ENCODE assay signal across 8 cellular contexts in genomic region chr2:218009191-218010114, GRCh38. TPM values are rescaled to one million over a fixed set of nuclear protein-coding genes. Genes with fewer than 3 reads are reported as not detected.
DNase-seq lines count a peak whose midpoint lies in the region; ATAC-seq and TF ChIP-seq lines count a peak whose summit lies in the region.

No MANE protein-coding gene starts in this region.

- WGBS in GM23248 (ENCODE audit: low coverage in 1 of 2, low lambda C conversion rate in 2 of 2, missing lambda C conversion rate in 2 of 2), 2 experiments, result 4 to 7% methylated on average over 18 to 31 of the region's 31 CpGs

- H3K79me2 ChIP-seq in GM23248 (ENCODE audit: insufficient read depth), result peaks cover 30% of the 10 kb centered on the region; the same call in 1 of the 2 replicates

- in situ Hi-C loops in GM23248 (cut with MboI), result no loop called here

- no peak overlapping the region for H3K27ac ChIP-seq in GM23248
- no peak overlapping the region for H3K27ac ChIP-seq in rectal smooth muscle tissue (ENCODE audit: low read depth, low read length)

- H3K4me2 ChIP-seq in GM23248 (ENCODE audit: unreplicated experiment), result peak overlapping the region; percentile 95

- H3K4me3 ChIP-seq in GM23248, result peak overlapping the region; percentile 79
- peak overlapping the region; percentile 66 to 72 for H3K4me3 ChIP-seq in foreskin fibroblast (ENCODE audit: low read depth in 1 of 2, low read length in 2 of 2)
- H3K4me3 ChIP-seq in rectal smooth muscle tissue (ENCODE audit: low read length), result peak overlapping the region; percentile 63

- H3K36me3 ChIP-seq in GM23248 (ENCODE audit: low read depth) (no peaks in the 10 kb centered on the region), rectal smooth muscle tissue (ENCODE audit: control insufficient read depth, insufficient read depth, low read length) (no peaks in the 10 kb centered on the region)

- TF ChIP-seq CTCF in foreskin fibroblast (IDR thresholded peaks at IDR 0.05; ENCODE audit: low read depth, low read length), result no peak

- DNase-seq in GM23248 (peak; percentile 31), foreskin fibroblast (no peak), SHP77 (lab: John Stamatoyannopoulos, UW) (no peak)
- DNase-seq in stimulated activated CD4-positive, alpha-beta T cell treated with anti-CD3 and anti-CD28 coated beads, Interleukin-4, amount 100 ng/mL, for 24 hours, result no peak

- ATAC-seq in SK-N-SH treated with all-trans-retinoic acid at 6 μM for 48 hours, result peak; percentile 1
- no peak for ATAC-seq in HG02798 (IDR thresholded peaks at IDR 0.05; ENCODE audit: poor library complexity, unreplicated experiment)
- no peak for ATAC-seq in GM19328 (IDR thresholded peaks at IDR 0.05; ENCODE audit: unreplicated experiment)

- H3K27me3 ChIP-seq in GM23248 (replicated peaks; ENCODE audit: insufficient read depth) (no peaks in the 10 kb centered on the region), rectal smooth muscle tissue (ENCODE audit: control insufficient read depth, insufficient read depth, low read length) (peaks cover 14% of the 10 kb centered on the region)

- H3K4me1 ChIP-seq in GM23248 (ENCODE audit: insufficient read depth), result peaks cover 48% of the 10 kb centered on the region
- H3K4me1 ChIP-seq in rectal smooth muscle tissue (ENCODE audit: control insufficient read depth, insufficient read depth, low read length), result no peaks in the 10 kb centered on the region

- peak overlapping the region; percentile 78 for H2AFZ ChIP-seq in GM23248

- H3K9me2 ChIP-seq in GM23248 (ENCODE audit: insufficient read depth), result no peaks in the 10 kb centered on the region

- no peaks in the 10 kb centered on the region for H4K20me1 ChIP-seq in GM23248 (ENCODE audit: insufficient read depth)

- no peaks in the 10 kb centered on the region for H3K9me3 ChIP-seq in GM23248 (ENCODE audit: low read depth)

- H3F3A ChIP-seq in GM23248 (ENCODE audit: insufficient read depth), result peaks cover 31% of the 10 kb centered on the region

- peak overlapping the region; percentile 65 for H3K9ac ChIP-seq in GM23248
- no peak overlapping the region for H3K9ac ChIP-seq in rectal smooth muscle tissue (ENCODE audit: low read length)

TF ChIP-seq in SK-N-SH treated with all-trans-retinoic acid at 6 μM for 48 hours, 23 proteins besides CTCF, POLR2A, EP300 and RAD21:
- no peak for TF ChIP-seq TSHZ2 (CRISPR knock-in tag; IDR thresholded peaks at IDR 0.05)
- no peak for TF ChIP-seq ZFP3 (CRISPR knock-in tag; IDR thresholded peaks at IDR 0.05)

RNA-seq across cellular contexts. Expression of gene TNS1, which starts 6.7 kb away (rescaled TPM):
- 99.3 and 104 TPM in 2 replicates for total RNA-seq in GM23248 (2014; rRNA removed; shearing (Covaris generic))
- 78.6 and 81.6 TPM in 2 replicates for polyA plus RNA-seq in GM23248 (2016; fragmentation: Nextera tagmentation; extraction: Ambion mirVana)

RNA-seq across cellular contexts. Expression of gene RUFY4, which starts 59.6 kb away (rescaled TPM):
- total RNA-seq in GM23248 (2014; rRNA removed; shearing (Covaris generic)), result not detected in 2 replicates
- polyA plus RNA-seq in GM23248 (2016; fragmentation: Nextera tagmentation; extraction: Ambion mirVana), result not detected in 2 replicates
